Comparison of ENCODE assay signal across 1 cellular context in genomic region chr3:71858493-71859127, GRCh38.
TF ChIP-seq lines count a peak whose summit lies in the region.

No MANE protein-coding gene starts in this region.

TF ChIP-seq in endothelial cell of umbilical vein, 7 proteins besides CTCF, POLR2A, EP300 and RAD21:
- TF ChIP-seq POLR2AphosphoS5 (IDR thresholded peaks at IDR 0.05; ENCODE audit: insufficient read depth, low read depth, low read length) (no peak), FOS (IDR thresholded peaks at IDR 0.05; ENCODE audit: borderline replicate concordance, insufficient read depth, low read length) (no peak), MYC (IDR thresholded peaks at IDR 0.05; ENCODE audit: low read depth, low read length) (no peak), EZH2 (IDR thresholded peaks at IDR 0.05; ENCODE audit: borderline replicate concordance, low read depth, low read length, severe bottlenecking) (no peak), GATA2 (IDR thresholded peaks at IDR 0.05; ENCODE audit: insufficient read depth, insufficient read length, low read depth, low read length) (no peak), JUN (IDR thresholded peaks at IDR 0.05; ENCODE audit: borderline replicate concordance, insufficient read depth, insufficient read length, low read depth) (no peak)
- TF ChIP-seq, protein P1, sequence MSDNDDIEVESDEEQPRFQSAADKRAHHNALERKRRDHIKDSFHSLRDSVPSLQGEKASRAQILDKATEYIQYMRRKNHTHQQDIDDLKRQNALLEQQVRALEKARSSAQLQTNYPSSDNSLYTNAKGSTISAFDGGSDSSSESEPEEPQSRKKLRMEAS (IDR thresholded peaks at IDR 0.05; ENCODE audit: insufficient read depth, insufficient read length) = no peak
TF ChIP-seq in endothelial cell of umbilical vein: peak in this region for 0.
